In the genomic region with DNA sequence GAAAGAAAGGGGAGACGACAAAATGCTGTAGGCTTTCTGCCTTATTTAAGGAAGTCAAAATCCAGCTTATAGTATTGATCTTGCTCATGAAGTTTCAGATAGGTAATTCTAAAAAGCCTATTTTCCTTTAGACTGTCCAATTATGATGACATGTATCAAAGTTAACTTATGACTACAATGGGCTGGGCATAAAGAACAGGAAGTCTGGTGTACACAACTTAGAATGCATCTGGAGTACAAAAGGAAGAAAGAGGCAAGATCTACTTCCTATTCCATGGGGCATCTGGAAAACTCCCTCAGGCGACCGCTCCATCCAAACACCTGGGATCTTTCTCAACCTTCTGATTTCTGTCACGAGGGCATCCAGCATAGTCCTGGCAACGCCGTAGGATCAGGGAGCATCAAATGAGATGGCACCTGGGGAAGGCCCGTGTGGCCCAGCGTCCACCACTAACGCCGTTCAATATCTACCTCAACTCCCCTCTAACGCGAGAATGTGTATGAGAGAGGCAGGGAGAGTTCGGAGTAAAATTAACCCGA, we compare ENCODE assay signal across 1 cellular context.
TF ChIP-seq lines count a peak whose summit lies in the region.

No MANE protein-coding gene starts in this region.

TF ChIP-seq in IMR-90, 13 proteins besides CTCF, POLR2A, EP300 and RAD21:
- TF ChIP-seq BHLHE40 (IDR thresholded peaks at IDR 0.05; ENCODE audit: low read depth, low read length) (no peak), RFX5 (IDR thresholded peaks at IDR 0.05; ENCODE audit: low read depth, low read length) (no peak), CEBPB (IDR thresholded peaks at IDR 0.05; ENCODE audit: low read depth, low read length) (no peak), NFE2L2 (IDR thresholded peaks at IDR 0.05; ENCODE audit: low read depth, low read length) (no peak), MXI1 (IDR thresholded peaks at IDR 0.05; ENCODE audit: borderline replicate concordance, low read depth, low read length) (no peak), CHD1 (IDR thresholded peaks at IDR 0.05; ENCODE audit: low read depth, low read length) (no peak), MAFK (IDR thresholded peaks at IDR 0.05; ENCODE audit: low read depth, low read length) (no peak), SMC3 (IDR thresholded peaks at IDR 0.05; ENCODE audit: low read depth, low read length) (no peak), RCOR1 (IDR thresholded peaks at IDR 0.05; ENCODE audit: insufficient replicate concordance, low read length) (no peak), FOS (IDR thresholded peaks at IDR 0.05; ENCODE audit: low read depth, low read length) (no peak), MAZ (IDR thresholded peaks at IDR 0.05; ENCODE audit: borderline replicate concordance, low read depth, low read length) (no peak)
- TF ChIP-seq, protein P1, sequence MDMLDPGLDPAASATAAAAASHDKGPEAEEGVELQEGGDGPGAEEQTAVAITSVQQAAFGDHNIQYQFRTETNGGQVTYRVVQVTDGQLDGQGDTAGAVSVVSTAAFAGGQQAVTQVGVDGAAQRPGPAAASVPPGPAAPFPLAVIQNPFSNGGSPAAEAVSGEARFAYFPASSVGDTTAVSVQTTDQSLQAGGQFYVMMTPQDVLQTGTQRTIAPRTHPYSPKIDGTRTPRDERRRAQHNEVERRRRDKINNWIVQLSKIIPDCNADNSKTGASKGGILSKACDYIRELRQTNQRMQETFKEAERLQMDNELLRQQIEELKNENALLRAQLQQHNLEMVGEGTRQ (IDR thresholded peaks at IDR 0.05; ENCODE audit: low read depth, low read length) = no peak
- TF ChIP-seq, protein P2, sequence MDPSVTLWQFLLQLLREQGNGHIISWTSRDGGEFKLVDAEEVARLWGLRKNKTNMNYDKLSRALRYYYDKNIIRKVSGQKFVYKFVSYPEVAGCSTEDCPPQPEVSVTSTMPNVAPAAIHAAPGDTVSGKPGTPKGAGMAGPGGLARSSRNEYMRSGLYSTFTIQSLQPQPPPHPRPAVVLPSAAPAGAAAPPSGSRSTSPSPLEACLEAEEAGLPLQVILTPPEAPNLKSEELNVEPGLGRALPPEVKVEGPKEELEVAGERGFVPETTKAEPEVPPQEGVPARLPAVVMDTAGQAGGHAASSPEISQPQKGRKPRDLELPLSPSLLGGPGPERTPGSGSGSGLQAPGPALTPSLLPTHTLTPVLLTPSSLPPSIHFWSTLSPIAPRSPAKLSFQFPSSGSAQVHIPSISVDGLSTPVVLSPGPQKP (IDR thresholded peaks at IDR 0.05; ENCODE audit: borderline replicate concordance, low read depth, low read length) = no peak
